ENCODE assay signal across 8 cellular contexts in genomic region chr7:18496336-18496700, GRCh38. TPM values are rescaled to one million over a fixed set of nuclear protein-coding genes. Genes with fewer than 3 reads are reported as not detected.
DNase-seq lines count a peak whose midpoint lies in the region; ATAC-seq and TF ChIP-seq lines count a peak whose summit lies in the region.

No MANE protein-coding gene starts in this region.

- peak overlapping the region in 2 of 8 donors; percentile 14 to 59 for H3K27ac Mint-ChIP-seq in CD8-positive, alpha-beta memory T cell
- peak overlapping the region; percentile 8 for H3K27ac Mint-ChIP-seq in neural crest cell (ENCODE audit: unreplicated experiment)

- no peak overlapping the region for H3K4me3 ChIP-seq in CD8-positive, alpha-beta memory T cell (ENCODE audit: low read length)
- H3K4me3 ChIP-seq in choroid plexus epithelial cell (ENCODE audit: low read depth, low read length): peak overlapping the region; percentile 48

- no peaks in the 10 kb centered on the region for H3K36me3 Mint-ChIP-seq in CD8-positive, alpha-beta memory T cell
- no peaks in the 10 kb centered on the region for H3K36me3 Mint-ChIP-seq in neural crest cell (ENCODE audit: low read depth)

- no peaks in the 10 kb centered on the region for H3K36me3 ChIP-seq in CD8-positive, alpha-beta memory T cell (ENCODE audit: insufficient read depth, low read length)

- CTCF ChIA-PET in CD8-positive, alpha-beta memory T cell (lab: Charles Lee): no interaction called here

- no peaks in the 10 kb centered on the region for H3K4me1 ChIP-seq in CD8-positive, alpha-beta memory T cell (ENCODE audit: insufficient read depth, low read length)

- no peaks in the 10 kb centered on the region for H3K9me3 ChIP-seq in CD8-positive, alpha-beta memory T cell (ENCODE audit: low read length)

- TF ChIP-seq CTCF in choroid plexus epithelial cell (conservative IDR thresholded peaks at IDR 0.05; ENCODE audit: low read depth, low read length) (no peak), neural crest cell (conservative IDR thresholded peaks at IDR 0.05) (no peak), GM13977 (IDR thresholded peaks at IDR 0.05; ENCODE audit: extremely low read depth, insufficient read depth, missing control alignments) (no peak)

- peak; percentile 4 for ATAC-seq in HG02938 (IDR thresholded peaks at IDR 0.05; ENCODE audit: unreplicated experiment)

- POLR2A ChIA-PET in CD8-positive, alpha-beta memory T cell (lab: Charles Lee): no interaction called here

- peak overlapping the region; percentile 44 to 84 (median 75) for H3K4me3 Mint-ChIP-seq in CD8-positive, alpha-beta memory T cell
- H3K4me3 Mint-ChIP-seq in neural crest cell: peak overlapping the region; percentile 88

- no peaks in the 10 kb centered on the region for H3K27me3 Mint-ChIP-seq in CD8-positive, alpha-beta memory T cell
- no peaks in the 10 kb centered on the region for H3K27me3 Mint-ChIP-seq in neural crest cell (ENCODE audit: low read depth)

- peaks cover 0 to 3% (median 0%) of the 10 kb centered on the region in 5 donors for H3K9me3 Mint-ChIP-seq in CD8-positive, alpha-beta memory T cell
- H3K9me3 Mint-ChIP-seq in neural crest cell: no peaks in the 10 kb centered on the region

- no peak overlapping the region for H3K27ac ChIP-seq in CD8-positive, alpha-beta memory T cell (ENCODE audit: low read depth, low read length)

- H3K27me3 ChIP-seq in CD8-positive, alpha-beta memory T cell (ENCODE audit: insufficient read depth, low read length, poor library complexity, severe bottlenecking): no peaks in the 10 kb centered on the region

- peaks cover 19 to 28% (median 23%) of the 10 kb centered on the region in 3 donors for H3K4me1 Mint-ChIP-seq in CD8-positive, alpha-beta memory T cell
- H3K4me1 Mint-ChIP-seq in neural crest cell: peaks cover 54% of the 10 kb centered on the region

- DNase-seq in CD8-positive, alpha-beta memory T cell: no peak
- DNase-seq in choroid plexus epithelial cell (ENCODE audit: low read depth): peak; percentile 11
- DNase-seq in neural crest cell (ENCODE audit: low read depth, low spot score): no peak
- no peak for DNase-seq in NCI-H446 treated with DMSO at 0.1 percent for 48 hours (lab: John Stamatoyannopoulos, UW)
- DNase-seq in GM13977 (ENCODE audit: low spot score): no peak
- no peak for DNase-seq in NCI-H446 (lab: John Stamatoyannopoulos, UW)
- DNase-seq in NCI-H146 treated with DMSO at 0.1 percent for 48 hours (lab: John Stamatoyannopoulos, UW; ENCODE audit: unreplicated experiment): no peak

- in situ Hi-C loops in GM13977 (cut with MboI; ENCODE audit: low pct_unique_long_range_greater_than_20kb, low sequenced_read_pairs, unreplicated experiment): no loop called here

RNA-seq across cellular contexts. Expression of gene HDAC9, which starts 0.8 kb away (rescaled TPM):
- 1 to 10 TPM; 2.5 to 3.2 TPM for total RNA-seq in CD8-positive, alpha-beta memory T cell
- 5.0 TPM for polyA plus RNA-seq in CD8-positive, alpha-beta memory T cell
- 28.3 and 32.3 TPM in 2 replicates for total RNA-seq in neural crest cell
